In genomic region chr11:9861860-9862725, GRCh38 we compare ENCODE assay signal across 8 cellular contexts.
DNase-seq lines count a peak whose midpoint lies in the region; ATAC-seq and TF ChIP-seq lines count a peak whose summit lies in the region.

No MANE protein-coding gene starts in this region.

- H3K4me1 ChIP-seq in DOHH2 (ENCODE audit: control insufficient read depth, low read length) (no peaks in the 10 kb centered on the region), prostate gland (replicated peaks) (peaks cover 4% of the 10 kb centered on the region)

- WGBS in prostate gland, result 83% methylated on average over 4 of the region's 4 CpGs

- no peaks in the 10 kb centered on the region for H3K36me3 Mint-ChIP-seq in activated T-cell treated with anti-CD3 and anti-CD28 coated beads, Interleukin-2, amount 50 U/mL, for 72 hours (ENCODE audit: insufficient read depth in 2 of 2)

- H3K27me3 ChIP-seq in DOHH2 (ENCODE audit: control insufficient read depth, low read length), result no peaks in the 10 kb centered on the region
- no peaks in the 10 kb centered on the region for H3K27me3 ChIP-seq in prostate gland (replicated peaks; ENCODE audit: insufficient read depth)

- H3K9me3 Mint-ChIP-seq in activated T-cell treated with anti-CD3 and anti-CD28 coated beads, Interleukin-2, amount 50 U/mL, for 72 hours, result no peaks in the 10 kb centered on the region

- TF ChIP-seq CTCF in DOHH2 (IDR thresholded peaks at IDR 0.05; ENCODE audit: low read depth, low read length, poor library complexity, severe bottlenecking) (peak; percentile 95), prostate gland (IDR thresholded peaks at IDR 0.05) (peak in 3 of 4 experiments; percentile 42 to 55 (median 51))

- H3K9me2 ChIP-seq in DOHH2 (replicated peaks; ENCODE audit: control insufficient read depth, low read length), result no peaks in the 10 kb centered on the region

- intact Hi-C loops in prostate gland (cut with DNase I), result loop anchor here (5.0 to 10.0 kb wide), 2 partner anchors 105 to 113 kb away; no protein-coding TSS in a partner anchor

- no peaks in the 10 kb centered on the region for H3K27me3 Mint-ChIP-seq in activated T-cell treated with anti-CD3 and anti-CD28 coated beads, Interleukin-2, amount 50 U/mL, for 72 hours (ENCODE audit: low read depth)

- H3K9me3 ChIP-seq in DOHH2 (ENCODE audit: control insufficient read depth, insufficient read depth, low read length) (no peaks in the 10 kb centered on the region), prostate gland (no peaks in the 10 kb centered on the region)

- no peaks in the 10 kb centered on the region for H3K36me3 ChIP-seq in DOHH2 (ENCODE audit: control insufficient read depth, low read length)
- H3K36me3 ChIP-seq in prostate gland, result no peaks in the 10 kb centered on the region

- peak; percentile 81 for ATAC-seq in GM21360 (IDR thresholded peaks at IDR 0.05; ENCODE audit: unreplicated experiment)
- peak; percentile 34 to 55 for ATAC-seq in activated T-cell treated with anti-CD3 and anti-CD28 coated beads, Interleukin-2, amount 50 U/mL, for 72 hours (replicated peaks in 1 of 2)

- DNase-seq in HS-27A (ENCODE audit: low read depth), result peak; percentile 88
- peak; percentile 90 for DNase-seq in OCI-M1 (lab: John Stamatoyannopoulos, UW)
- peak; percentile 48 to 60 for DNase-seq in activated T-cell treated with anti-CD3 and anti-CD28 coated beads, Interleukin-2, amount 50 U/mL, for 72 hours
- DNase-seq in germinal center (ENCODE audit: low spot score), result peak; percentile 49
- DNase-seq in prostate gland (ENCODE audit: low spot score), result peak; percentile 34
- DNase-seq in GOT3 (lab: John Stamatoyannopoulos, UW), result no peak

- H3K79me2 ChIP-seq in DOHH2 (ENCODE audit: control insufficient read depth, low read length), result no peaks in the 10 kb centered on the region

- no peak overlapping the region for H3K4me2 ChIP-seq in DOHH2 (ENCODE audit: low read length)

- no peak overlapping the region for H3K4me3 Mint-ChIP-seq in activated T-cell treated with anti-CD3 and anti-CD28 coated beads, Interleukin-2, amount 50 U/mL, for 72 hours

- H3K27ac ChIP-seq in DOHH2 (ENCODE audit: low read depth, low read length) (no peak overlapping the region), prostate gland (no peak overlapping the region)

- no peak overlapping the region for H3K27ac Mint-ChIP-seq in activated T-cell treated with anti-CD3 and anti-CD28 coated beads, Interleukin-2, amount 50 U/mL, for 72 hours

- TF ChIP-seq POLR2A in prostate gland (IDR thresholded peaks at IDR 0.05), result no peak

- H3K4me1 Mint-ChIP-seq in activated T-cell treated with anti-CD3 and anti-CD28 coated beads, Interleukin-2, amount 50 U/mL, for 72 hours (ENCODE audit: low read depth), result peaks cover 41% of the 10 kb centered on the region

- H3K4me3 ChIP-seq in DOHH2 (ENCODE audit: low read length), result no peak overlapping the region
- H3K4me3 ChIP-seq in prostate gland, result no peak overlapping the region

- H3F3A ChIP-seq in DOHH2 (ENCODE audit: control insufficient read depth, insufficient read depth), result no peaks in the 10 kb centered on the region

- no peaks in the 10 kb centered on the region for H4K20me1 ChIP-seq in DOHH2 (ENCODE audit: control insufficient read depth, insufficient read depth, low read depth, low read length)
